ENCODE assay signal across 1 cellular context in genomic region chr14:68977741-68978549, GRCh38.
TF ChIP-seq lines count a peak whose summit lies in the region.

No MANE protein-coding gene starts in this region.

TF ChIP-seq in HepG2, 621 proteins besides CTCF, POLR2A, EP300 and RAD21 (continued from another document and continues in another):
- TF ChIP-seq FOXM1 (CRISPR knock-in tag; IDR thresholded peaks at IDR 0.05): no peak
- peak; percentile 67; the same call in 1 of the 2 replicates for TF ChIP-seq GFI1 (CRISPR knock-in tag; IDR thresholded peaks at IDR 0.05; ENCODE audit: borderline replicate concordance)
- TF ChIP-seq RBAK (CRISPR knock-in tag; IDR thresholded peaks at IDR 0.05): no peak
- no peak for TF ChIP-seq NFE2L1 (CRISPR knock-in tag; IDR thresholded peaks at IDR 0.05; ENCODE audit: borderline replicate concordance)
- peak; percentile 67; the same call in 1 of the 2 replicates for TF ChIP-seq GLI4 (CRISPR knock-in tag; IDR thresholded peaks at IDR 0.05; ENCODE audit: borderline replicate concordance)
- no peak for TF ChIP-seq HMG20B (CRISPR knock-in tag; conservative IDR thresholded peaks at IDR 0.05)
- TF ChIP-seq ZNF101 (CRISPR knock-in tag; IDR thresholded peaks at IDR 0.05; ENCODE audit: borderline replicate concordance, low read depth): no peak
- no peak for TF ChIP-seq SP1 (IDR thresholded peaks at IDR 0.05)
- TF ChIP-seq SP1 (CRISPR knock-in tag; IDR thresholded peaks at IDR 0.05): peak; percentile 16; the same call in 1 of the 2 replicates
- no peak; the same call in 1 of the 2 replicates for TF ChIP-seq PRDM4 (CRISPR knock-in tag; IDR thresholded peaks at IDR 0.05; ENCODE audit: borderline replicate concordance)
- no peak for TF ChIP-seq ZKSCAN1 (IDR thresholded peaks at IDR 0.05; ENCODE audit: low read length)
- TF ChIP-seq ZNF720 (CRISPR knock-in tag; IDR thresholded peaks at IDR 0.05): no peak
- no peak for TF ChIP-seq FOXO1 (CRISPR knock-in tag; IDR thresholded peaks at IDR 0.05)
- no peak for TF ChIP-seq ATF6 (CRISPR knock-in tag; conservative IDR thresholded peaks at IDR 0.05)
- no peak for TF ChIP-seq STAT5B (CRISPR knock-in tag; IDR thresholded peaks at IDR 0.05)
- TF ChIP-seq KDM5B (CRISPR knock-in tag; IDR thresholded peaks at IDR 0.05; ENCODE audit: borderline replicate concordance): peak; percentile 58; the same call in 1 of the 2 replicates
- TF ChIP-seq SIN3A (IDR thresholded peaks at IDR 0.05; ENCODE audit: borderline replicate concordance, low read depth, low read length): no peak; the same call in 1 of the 2 replicates
- TF ChIP-seq ZSCAN29 (CRISPR knock-in tag; conservative IDR thresholded peaks at IDR 0.05): 0 out of 2 replicates have a peak, but pooled peaks have one; percentile 30
- TF ChIP-seq ZNF543 (CRISPR knock-in tag; IDR thresholded peaks at IDR 0.05): no peak; the same call in 1 of the 2 replicates
- 0 out of 2 replicates have a peak, but pooled peaks have one; percentile 21 for TF ChIP-seq NR0B2 (CRISPR knock-in tag; IDR thresholded peaks at IDR 0.05)
- TF ChIP-seq ZNF737 (CRISPR knock-in tag; IDR thresholded peaks at IDR 0.05; ENCODE audit: borderline replicate concordance): no peak
- TF ChIP-seq ZNF44 (CRISPR knock-in tag; IDR thresholded peaks at IDR 0.05): no peak
- TF ChIP-seq ZNF496 (CRISPR knock-in tag; IDR thresholded peaks at IDR 0.05; ENCODE audit: insufficient replicate concordance): no peak
- no peak for TF ChIP-seq HHEX (CRISPR knock-in tag; IDR thresholded peaks at IDR 0.05)
- TF ChIP-seq ZNF775 (CRISPR knock-in tag; IDR thresholded peaks at IDR 0.05; ENCODE audit: borderline replicate concordance): no peak
- TF ChIP-seq ZNF383 (CRISPR knock-in tag; IDR thresholded peaks at IDR 0.05; ENCODE audit: borderline replicate concordance): no peak
- peak; percentile 29; the same call in 1 of the 2 replicates for TF ChIP-seq FOSL2 (CRISPR knock-in tag; IDR thresholded peaks at IDR 0.05)
- TF ChIP-seq ZNF335 (CRISPR knock-in tag; IDR thresholded peaks at IDR 0.05): peak; percentile 41; the same call in 1 of the 2 replicates
- TF ChIP-seq MAFF (IDR thresholded peaks at IDR 0.05; ENCODE audit: low read depth, low read length): no peak
- TF ChIP-seq SRSF9 (IDR thresholded peaks at IDR 0.05; ENCODE audit: borderline replicate concordance, insufficient read depth, low read depth, low read length, poor library complexity, severe bottlenecking): no peak
- no peak for TF ChIP-seq ZNF136 (CRISPR knock-in tag; IDR thresholded peaks at IDR 0.05; ENCODE audit: low read depth)
- TF ChIP-seq ZNF18 (CRISPR knock-in tag; IDR thresholded peaks at IDR 0.05; ENCODE audit: insufficient replicate concordance): peak; percentile 50
- no peak for TF ChIP-seq DMTF1 (CRISPR knock-in tag; IDR thresholded peaks at IDR 0.05)
- TF ChIP-seq ZNF740 (CRISPR knock-in tag; IDR thresholded peaks at IDR 0.05): no peak
- no peak for TF ChIP-seq ZNF142 (CRISPR knock-in tag; IDR thresholded peaks at IDR 0.05)
- no peak for TF ChIP-seq PLRG1 (conservative IDR thresholded peaks at IDR 0.05)
- no peak for TF ChIP-seq DPF2 (CRISPR knock-in tag; IDR thresholded peaks at IDR 0.05; ENCODE audit: borderline replicate concordance, low read depth)
- no peak for TF ChIP-seq ATF4 (CRISPR knock-in tag; IDR thresholded peaks at IDR 0.05)
- no peak for TF ChIP-seq ZNF562 (CRISPR knock-in tag; IDR thresholded peaks at IDR 0.05; ENCODE audit: borderline replicate concordance)
- TF ChIP-seq NFKB2 (CRISPR knock-in tag; IDR thresholded peaks at IDR 0.05; ENCODE audit: borderline replicate concordance): peak; percentile 66; the same call in 1 of the 2 replicates
- TF ChIP-seq ZFP1 (CRISPR knock-in tag; IDR thresholded peaks at IDR 0.05): no peak
- TF ChIP-seq ZNF367 (CRISPR knock-in tag; IDR thresholded peaks at IDR 0.05; ENCODE audit: borderline replicate concordance): no peak
- TF ChIP-seq TCF7 (IDR thresholded peaks at IDR 0.05; ENCODE audit: low read depth): no peak
- TF ChIP-seq RNF2 (conservative IDR thresholded peaks at IDR 0.05; ENCODE audit: low read depth): no peak
- no peak for TF ChIP-seq HOXA5 (CRISPR knock-in tag; IDR thresholded peaks at IDR 0.05)
